ENCODE assay signal across 21 cellular contexts in genomic region chr3:16570113-16570512, GRCh38. TPM values are rescaled to one million over a fixed set of nuclear protein-coding genes. Genes with fewer than 3 reads are reported as not detected.
DNase-seq lines count a peak whose midpoint lies in the region; ATAC-seq, FAIRE-seq and TF ChIP-seq lines count a peak whose summit lies in the region.
"Had no signal": no experiment of that assay in that cellular context is flagged by ENCODE, and none has a peak within 500 bp of the region (broad histone marks: within the 10 kb centered on the region; RNA-seq: fewer than 3 reads in every experiment).

No MANE protein-coding gene starts in this region.

- no peak overlapping the region for H3K4me3 Mint-ChIP-seq in CD4-positive, alpha-beta T cell
- H3K4me3 Mint-ChIP-seq: CD4-positive, CD25-positive, alpha-beta regulatory T cell; HFFc6 had no signal

- H3K4me1 ChIP-seq in HepG2 (ENCODE audit: insufficient read depth, low read length): 0 out of 2 replicates have a peak, but pooled peaks cover 5% of the 10 kb centered on the region
- H3K4me1 ChIP-seq in right lobe of liver: no peaks in the 10 kb centered on the region
- H3K4me1 ChIP-seq: BE2C had no signal

- H3K36me3 Mint-ChIP-seq in CD4-positive, alpha-beta T cell (ENCODE audit: low read depth): no peaks in the 10 kb centered on the region
- H3K36me3 Mint-ChIP-seq: CD4-positive, CD25-positive, alpha-beta regulatory T cell had no signal

- BruUV-seq in HepG2 (replicated peaks; lab: Mats Ljungman, UMichigan): no TSS peak

- no peak for DNase-seq in HepG2 (ENCODE audit: low spot score)
- DNase-seq in right lobe of liver: no peak
- peak; percentile 15 to 54 for DNase-seq in NCI-H2081 (lab: John Stamatoyannopoulos, UW)
- peak; percentile 50 to 51 for DNase-seq in SHP77 (lab: John Stamatoyannopoulos, UW)
- DNase-seq in D721Med (ENCODE audit: insufficient read length, low spot score): no peak
- DNase-seq in CD4-positive, alpha-beta T cell: no peak
- no peak for DNase-seq in NCI-H1436 (lab: John Stamatoyannopoulos, UW)
- DNase-seq: BE2C; CD4-positive, CD25-positive, alpha-beta regulatory T cell; HFFc6; NCI-H1694 treated with DMSO at 0.1 percent for 48 hours; NCI-H2171; NCI-H446; SW 1271; T-helper 2 cell had no signal

- H3K9ac ChIP-seq in HepG2 (ENCODE audit: insufficient read depth, low read depth, low read length): no peak overlapping the region
- H3K9ac ChIP-seq: KMS-11 had no signal

- no peaks in the 10 kb centered on the region for H3K9me3 Mint-ChIP-seq in CD4-positive, alpha-beta T cell
- H3K9me3 Mint-ChIP-seq: HFFc6 had no signal

- no peak for TF ChIP-seq RAD21 in HepG2 (CRISPR knock-in tag; IDR thresholded peaks at IDR 0.05)

- in situ Hi-C loops in HepG2 (cut with HindIII; ENCODE audit: extremely low pct_ligation_motif_present, low pct_unique_long_range_greater_than_20kb): no loop called here

- H3K79me2 ChIP-seq in HepG2 (ENCODE audit: insufficient read depth, low read length): no peaks in the 10 kb centered on the region

- H3K9me3 ChIP-seq in HepG2 (ENCODE audit: low read length) (no peaks in the 10 kb centered on the region), right lobe of liver (no peaks in the 10 kb centered on the region)
- H3K9me3 ChIP-seq in CD4-positive, alpha-beta T cell (ENCODE audit: control insufficient read depth, low read length): no peaks in the 10 kb centered on the region
- H3K9me3 ChIP-seq: BE2C had no signal

- H3K27ac ChIP-seq in HepG2 (ENCODE audit: extremely low read length, insufficient read depth, low read length) (no peak overlapping the region), right lobe of liver (no peak overlapping the region)
- no peak overlapping the region for H3K27ac ChIP-seq in CD4-positive, alpha-beta T cell (ENCODE audit: low read depth, low read length)
- H3K27ac ChIP-seq: KMS-11 had no signal

- H4K20me1 ChIP-seq in HepG2 (ENCODE audit: insufficient read depth, low read length): no peaks in the 10 kb centered on the region

- CTCF ChIA-PET in HepG2 (lab: Yijun Ruan, JAX; ENCODE audit: low intra/inter-chr PET ratio, low total read pairs): no interaction called here
- CTCF ChIA-PET in CD4-positive, alpha-beta T cell (lab: Charles Lee): no interaction called here

- intact Hi-C loops in HepG2 (cut with micrococcal nuclease; ENCODE audit: unreplicated experiment): no loop called here
- intact Hi-C loops in right lobe of liver (cut with DNase I): no loop called here
- intact Hi-C loops in CD4-positive, alpha-beta T cell (cut with DNase I, micrococcal nuclease): no loop called here

- H3K4me3 ChIP-seq in HepG2 (replicated peaks in 1 of 3; ENCODE audit: insufficient read depth in 1 of 3, low read depth in 2 of 3, low read length in 3 of 3) (no peak overlapping the region), right lobe of liver (no peak overlapping the region)

- 17% methylated on average over 4 of the region's 4 CpGs for WGBS in HepG2 (ENCODE audit: low lambda C conversion rate)
- 61% methylated on average over 4 of the region's 4 CpGs for WGBS in right lobe of liver (ENCODE audit: insufficient coverage, low coverage, low lambda C conversion rate, missing lambda C conversion rate)

- no peak overlapping the region for H2AFZ ChIP-seq in HepG2 (ENCODE audit: low read length)

- TF ChIP-seq EP300 in HepG2 (IDR thresholded peaks at IDR 0.05; ENCODE audit: low read depth in 2 of 2, low read length in 2 of 2): no peak
- TF ChIP-seq EP300 in HepG2 (CRISPR knock-in tag; IDR thresholded peaks at IDR 0.05; ENCODE audit: borderline replicate concordance): no peak

- no peak overlapping the region for H3K27ac Mint-ChIP-seq in CD4-positive, alpha-beta T cell
- H3K27ac Mint-ChIP-seq: CD4-positive, CD25-positive, alpha-beta regulatory T cell; HFFc6 had no signal

- no peaks in the 10 kb centered on the region for H3K36me3 ChIP-seq in HepG2 (replicated peaks in 1 of 2; ENCODE audit: control insufficient read depth in 1 of 2, insufficient read depth in 2 of 2, low read length in 2 of 2)
- no peaks in the 10 kb centered on the region for H3K36me3 ChIP-seq in right lobe of liver
- H3K36me3 ChIP-seq: BE2C had no signal

- no peaks in the 10 kb centered on the region for H3K4me1 Mint-ChIP-seq in CD4-positive, alpha-beta T cell (ENCODE audit: low read depth)
- H3K4me1 Mint-ChIP-seq: CD4-positive, CD25-positive, alpha-beta regulatory T cell had no signal

- no peaks in the 10 kb centered on the region for H3K27me3 ChIP-seq in HepG2 (ENCODE audit: control insufficient read depth in 1 of 2, insufficient read depth in 2 of 2, low read length in 2 of 2)
- H3K27me3 ChIP-seq in right lobe of liver: no peaks in the 10 kb centered on the region
- H3K27me3 ChIP-seq in CD4-positive, alpha-beta T cell (ENCODE audit: control insufficient read depth, insufficient read depth, low read length): no peaks in the 10 kb centered on the region
- H3K27me3 ChIP-seq: BE2C had no signal

- ATAC-seq in HepG2 (no peak), right lobe of liver (no peak)
- no peak for ATAC-seq in CD4-positive, alpha-beta T cell (ENCODE audit: poor library complexity)
- ATAC-seq: Panc1 had no signal

- H3K4me2 ChIP-seq in HepG2 (ENCODE audit: low read depth, low read length): no peak overlapping the region
- H3K4me2 ChIP-seq: KMS-11 had no signal

- no peaks in the 10 kb centered on the region for H3K27me3 Mint-ChIP-seq in CD4-positive, alpha-beta T cell

- TF ChIP-seq POLR2A in HepG2 (IDR thresholded peaks at IDR 0.05; ENCODE audit: insufficient read depth in 1 of 2, low read depth in 2 of 2, low read length in 2 of 2): no peak
- no peak for TF ChIP-seq POLR2A in right lobe of liver (IDR thresholded peaks at IDR 0.05)

- FAIRE-seq in HepG2 (lab: Jason Lieb, UNC) (no peak), D721Med (lab: Jason Lieb, UNC) (no peak)
- FAIRE-seq: G401.6, H54 had no signal

- POLR2A ChIA-PET in HepG2 (lab: Yijun Ruan, JAX): no interaction called here
- POLR2A ChIA-PET in CD4-positive, alpha-beta T cell (lab: Charles Lee): no interaction called here

- TF ChIP-seq CTCF in HepG2 (CRISPR knock-in tag; IDR thresholded peaks at IDR 0.05): no peak
- TF ChIP-seq CTCF in right lobe of liver (IDR thresholded peaks at IDR 0.05): no peak
- no peak for TF ChIP-seq CTCF in D721Med (IDR thresholded peaks at IDR 0.05; ENCODE audit: insufficient read depth, missing control alignments)
- TF ChIP-seq CTCF in CD4-positive, alpha-beta T cell (IDR thresholded peaks at IDR 0.05): no peak

TF ChIP-seq in HepG2, 621 proteins besides CTCF, POLR2A, EP300 and RAD21:
- TF ChIP-seq RARA (CRISPR knock-in tag; IDR thresholded peaks at IDR 0.05) (peak; percentile 21; the same call in 1 of the 2 replicates), CEBPG (CRISPR knock-in tag; IDR thresholded peaks at IDR 0.05) (no peak)
TF ChIP-seq in HepG2: peak in this region for 1.

RNA-seq across cellular contexts. Expression of gene DAZL, which starts 35.1 kb away (rescaled TPM):
- total RNA-seq in HepG2 (2016; rRNA removed; fragmentation: Illumina TruSeq; extraction: Trizol): not detected in 2 replicates
- total RNA-seq in HepG2 (2016; cell fraction: cytosol; rRNA removed; fragmentation: Illumina TruSeq; extraction: Trizol; ENCODE audit: low read depth): not detected in 2 replicates
- not detected in 2 replicates for total RNA-seq in HepG2 (2016; cell fraction: insoluble cytoplasmic fraction; rRNA removed; fragmentation: Illumina TruSeq; extraction: Trizol)
- not detected in 2 replicates for total RNA-seq in HepG2 (2016; cell fraction: membrane; rRNA removed; fragmentation: Illumina TruSeq; extraction: Trizol)
- total RNA-seq in HepG2 (2016; cell fraction: nucleus; rRNA removed; fragmentation: Illumina TruSeq; extraction: Trizol): not detected in 2 replicates
- polyA plus RNA-seq in HepG2 (2011; rRNA removed): not detected in 2 replicates
- not detected in 2 replicates for polyA plus RNA-seq in HepG2 (2011; cell fraction: cytosol; rRNA removed)
- not detected in 2 replicates for polyA plus RNA-seq in HepG2 (2011; cell fraction: nucleus; rRNA removed)
- not detected in 2 replicates for polyA plus RNA-seq in HepG2 (2012)
- polyA plus RNA-seq in HepG2 (2016; cell fraction: cytosol; fragmentation: Illumina TruSeq; extraction: Trizol; ENCODE audit: low read depth): not detected in 2 replicates
- not detected in 2 replicates for polyA plus RNA-seq in HepG2 (2016; cell fraction: insoluble cytoplasmic fraction; fragmentation: Illumina TruSeq; extraction: Trizol; ENCODE audit: low read depth)
- polyA plus RNA-seq in HepG2 (2016; cell fraction: membrane; fragmentation: Illumina TruSeq; extraction: Trizol; ENCODE audit: low read depth): not detected in 2 replicates
- polyA plus RNA-seq in HepG2 (2016; cell fraction: nucleus; fragmentation: Illumina TruSeq; extraction: Trizol; ENCODE audit: insufficient read depth, low read depth): not detected in 2 replicates
- polyA minus RNA-seq in HepG2 (2011; rRNA and poly(A)+ RNA removed; ENCODE audit: low replicate concordance): not detected in 2 replicates
- not detected in 2 replicates for polyA minus RNA-seq in HepG2 (2011; cell fraction: cytosol; rRNA and poly(A)+ RNA removed)
- polyA minus RNA-seq in HepG2 (2011; cell fraction: nucleus; rRNA and poly(A)+ RNA removed): not detected in 2 replicates
- total RNA-seq in right lobe of liver: not detected
- total RNA-seq in CD4-positive, alpha-beta T cell: not detected
- total RNA-seq: A172; CD4-positive, CD25-positive, alpha-beta regulatory T cell; HFFc6; MCF 10A had no signal
- polyA plus RNA-seq: CD4-positive, CD25-positive, alpha-beta regulatory T cell had no signal

RNA-seq across cellular contexts. Expression of gene RFTN1, which starts 56.6 kb away (rescaled TPM):
- total RNA-seq in HepG2 (2016; rRNA removed; fragmentation: Illumina TruSeq; extraction: Trizol) (not detected in 2 replicates), right lobe of liver (10 to 100 TPM; 15.1 to 36.0 (median 19.8) TPM)
- total RNA-seq in HepG2 (2016; cell fraction: cytosol; rRNA removed; fragmentation: Illumina TruSeq; extraction: Trizol; ENCODE audit: low read depth): 0.40 TPM in 1 of 2 replicates, not detected in the other
- total RNA-seq in HepG2 (2016; cell fraction: insoluble cytoplasmic fraction; rRNA removed; fragmentation: Illumina TruSeq; extraction: Trizol): not detected in 2 replicates
- total RNA-seq in HepG2 (2016; cell fraction: membrane; rRNA removed; fragmentation: Illumina TruSeq; extraction: Trizol): not detected in 2 replicates
- total RNA-seq in HepG2 (2016; cell fraction: nucleus; rRNA removed; fragmentation: Illumina TruSeq; extraction: Trizol): not detected in 2 replicates
- 0.24 TPM in 1 of 2 replicates, not detected in the other for polyA plus RNA-seq in HepG2 (2011; rRNA removed)
- polyA plus RNA-seq in HepG2 (2011; cell fraction: cytosol; rRNA removed): 0.08 and 0.22 TPM in 2 replicates
- 0.23 and 0.29 TPM in 2 replicates for polyA plus RNA-seq in HepG2 (2011; cell fraction: nucleus; rRNA removed)
- polyA plus RNA-seq in HepG2 (2012): 0.30 and 0.35 TPM in 2 replicates
- not detected in 2 replicates for polyA plus RNA-seq in HepG2 (2016; cell fraction: cytosol; fragmentation: Illumina TruSeq; extraction: Trizol; ENCODE audit: low read depth)
- not detected in 2 replicates for polyA plus RNA-seq in HepG2 (2016; cell fraction: insoluble cytoplasmic fraction; fragmentation: Illumina TruSeq; extraction: Trizol; ENCODE audit: low read depth)
- polyA plus RNA-seq in HepG2 (2016; cell fraction: membrane; fragmentation: Illumina TruSeq; extraction: Trizol; ENCODE audit: low read depth): not detected in 2 replicates
- not detected in 2 replicates for polyA plus RNA-seq in HepG2 (2016; cell fraction: nucleus; fragmentation: Illumina TruSeq; extraction: Trizol; ENCODE audit: insufficient read depth, low read depth)
- polyA minus RNA-seq in HepG2 (2011; rRNA and poly(A)+ RNA removed; ENCODE audit: low replicate concordance): 0.12 TPM in 1 of 2 replicates, not detected in the other
- not detected in 2 replicates for polyA minus RNA-seq in HepG2 (2011; cell fraction: cytosol; rRNA and poly(A)+ RNA removed)
- polyA minus RNA-seq in HepG2 (2011; cell fraction: nucleus; rRNA and poly(A)+ RNA removed): not detected in 2 replicates
- 10 to 100 TPM; 55.7 to 56.4 TPM for total RNA-seq in CD4-positive, alpha-beta T cell

Comparison
In these comparisons a context has a peak if more than half of its experiments do, and no peak if none do; other contexts are left out.
1. RNA of gene RFTN1, which starts 56.6 kb away (total RNA-seq): 55.7 to 56.4 TPM in CD4-positive, alpha-beta T cell and 15.1 to 36.0 TPM in right lobe of liver; 0.40 TPM in HepG2; every median in the first group is over 10 times any median in the second.
2. DNase-seq: peak in NCI-H2081 (2 of 2) and SHP77 (2 of 2); none in HepG2 (single experiment), right lobe of liver (0 of 3), D721Med (single experiment), CD4-positive, alpha-beta T cell (0 of 10) and NCI-H1436 (single experiment).